In the genomic region with DNA sequence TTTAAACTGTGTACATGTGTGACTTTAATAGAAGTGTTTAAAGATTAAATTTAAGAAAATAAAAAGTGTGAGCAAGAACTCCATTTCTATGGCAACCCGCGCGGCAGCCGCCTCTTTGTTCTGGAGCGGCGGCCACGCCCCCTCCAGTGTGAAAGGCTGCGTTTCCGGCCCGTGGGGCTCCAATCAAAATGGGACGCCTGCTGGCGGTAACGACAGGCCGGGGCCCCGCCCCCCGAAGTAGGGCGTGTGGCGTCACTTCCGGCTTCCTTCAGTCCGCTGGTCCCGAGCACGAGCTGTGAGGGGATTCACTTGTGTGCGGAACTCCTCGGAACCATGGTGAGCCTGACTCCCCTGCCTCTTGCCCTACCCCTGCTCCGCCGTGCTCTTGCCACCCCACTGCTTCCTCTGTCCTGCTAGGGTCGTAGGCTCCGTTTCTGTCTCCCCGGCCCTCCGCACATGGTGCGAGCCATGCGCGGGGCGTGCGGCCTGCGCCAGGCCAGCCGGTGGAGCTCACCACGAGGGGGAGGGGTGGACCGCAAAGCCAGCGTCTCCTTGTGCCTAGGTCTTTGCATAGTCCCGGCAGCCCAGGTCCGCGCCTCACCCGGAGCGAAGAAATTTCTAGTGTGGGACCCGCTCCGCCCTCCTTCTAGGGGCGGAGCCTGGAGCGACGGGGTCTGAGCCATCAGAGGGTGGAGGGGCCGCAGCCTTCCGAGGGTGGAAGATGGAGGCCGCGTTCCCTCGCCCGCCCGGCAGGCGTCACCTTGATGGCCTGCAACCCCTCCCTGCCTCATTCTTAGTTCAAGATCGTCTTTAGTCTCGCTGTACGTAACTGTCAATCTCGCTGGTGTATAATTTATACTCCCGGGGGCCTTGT, we compare ENCODE assay signal across 8 cellular contexts. TPM values are rescaled to one million over a fixed set of nuclear protein-coding genes. Genes with fewer than 3 reads are reported as not detected.
DNase-seq lines count a peak whose midpoint lies in the region; ATAC-seq, FAIRE-seq and TF ChIP-seq lines count a peak whose summit lies in the region.

TSS of gene CCT2 (plus strand) at position 271 of the 874 bp plus-strand sequence. CDS start at position 334, 63 bp downstream.

- peak within 1 kb of the TSS; percentile 54 for H3K4ac ChIP-seq in trophoblast cell (ENCODE audit: low read depth, low read length)

- H3K9ac ChIP-seq in adipocyte (ENCODE audit: low read length) (peak within 1 kb of the TSS; percentile 100), trophoblast cell (ENCODE audit: low read length) (peak within 1 kb of the TSS; percentile 93)

- peaks cover 3% of the 10 kb centered on the region for H3K79me1 ChIP-seq in trophoblast cell (ENCODE audit: low read length)

- H3K27me3 ChIP-seq in adipocyte (replicated peaks; ENCODE audit: control insufficient read depth, insufficient read depth, low read length) = no peaks in the 10 kb centered on the region
- H3K27me3 ChIP-seq in cardiac muscle cell = no peaks in the 10 kb centered on the region
- H3K27me3 ChIP-seq in trophoblast cell (ENCODE audit: insufficient read depth, low read length) = no peaks in the 10 kb centered on the region
- H3K27me3 ChIP-seq in transverse colon = no peaks in the 10 kb centered on the region

- in situ Hi-C loops in transverse colon (cut with MboI; ENCODE audit: low pct_ligation_motif_present in 1 of 4, low pct_unique_long_range_greater_than_20kb in 1 of 4, low sequenced_read_pairs in 3 of 4) = no loop called here

- H4K12ac ChIP-seq in trophoblast cell (ENCODE audit: low read depth, low read length) = peak within 1 kb of the TSS; percentile 87

- H2AK5ac ChIP-seq in trophoblast cell (ENCODE audit: low read length) = peak within 1 kb of the TSS; percentile 42

- peak; percentile 49 for TF ChIP-seq CTCF in cardiac muscle cell (IDR thresholded peaks at IDR 0.05; ENCODE audit: low read depth, low read length)
- peak; percentile 30 to 50 (median 39) for TF ChIP-seq CTCF in transverse colon (IDR thresholded peaks at IDR 0.05)

- peaks cover 38% of the 10 kb centered on the region for H3K36me3 ChIP-seq in adipocyte (ENCODE audit: control insufficient read depth, insufficient read depth, low read length, severe bottlenecking)
- peaks cover 38% of the 10 kb centered on the region for H3K36me3 ChIP-seq in cardiac muscle cell
- H3K36me3 ChIP-seq in trophoblast cell (ENCODE audit: control insufficient read depth in 1 of 2, insufficient read depth in 2 of 2, low read length in 2 of 2) = peaks cover 11 to 20% of the 10 kb centered on the region in 2 experiments
- H3K36me3 ChIP-seq in transverse colon = peaks cover 0 to 29% (median 13%) of the 10 kb centered on the region in 4 donors

- peak within 1 kb of the TSS; percentile 93 for H4K8ac ChIP-seq in trophoblast cell (ENCODE audit: low read depth, low read length)

- peak; percentile 98 for TF ChIP-seq POLR2A in GM12891 (IDR thresholded peaks at IDR 0.05; ENCODE audit: low read depth, low read length)
- peak; percentile 81 for TF ChIP-seq POLR2A in transverse colon (IDR thresholded peaks at IDR 0.05)

- H4K91ac ChIP-seq in trophoblast cell (ENCODE audit: low read depth, low read length) = peak within 1 kb of the TSS; percentile 80

- peak within 1 kb of the TSS; percentile 82 for H2BK5ac ChIP-seq in trophoblast cell (ENCODE audit: low read depth, low read length, poor library complexity)

- H2BK120ac ChIP-seq in trophoblast cell (ENCODE audit: insufficient read depth, low read length, poor library complexity) = peak within 1 kb of the TSS; percentile 54

- H3K27ac ChIP-seq in cardiac muscle cell (peak within 1 kb of the TSS; percentile 96), trophoblast cell (ENCODE audit: low read depth, low read length) (peak within 1 kb of the TSS; percentile 59), transverse colon (peak within 1 kb of the TSS; percentile 90 to 98 (median 92))

- no CpG with 5 or more reads among the region's 63 CpGs for WGBS in trophoblast cell (ENCODE audit: extremely low coverage, insufficient coverage, insufficient read length)
- 0 to 1% methylated on average over 1 to 56 of the region's 63 CpGs for WGBS in transverse colon (ENCODE audit: low coverage in 1 of 2), 2 donors

- H3K4me2 ChIP-seq in trophoblast cell (ENCODE audit: low read length) = peak within 1 kb of the TSS; percentile 91

- H2BK12ac ChIP-seq in trophoblast cell (ENCODE audit: low read length) = peak within 1 kb of the TSS; percentile 1

- no peaks in the 10 kb centered on the region for H3K9me3 ChIP-seq in adipocyte (ENCODE audit: control insufficient read depth, low read length)
- no peaks in the 10 kb centered on the region for H3K9me3 ChIP-seq in cardiac muscle cell (ENCODE audit: low read depth)
- peaks cover 3% of the 10 kb centered on the region for H3K9me3 ChIP-seq in trophoblast cell (ENCODE audit: insufficient read depth, low read depth, low read length)
- no peaks in the 10 kb centered on the region for H3K9me3 ChIP-seq in transverse colon

- H3K4me1 ChIP-seq in adipocyte (ENCODE audit: control insufficient read depth, insufficient read depth, low read length) = peaks cover 7% of the 10 kb centered on the region
- no peaks in the 10 kb centered on the region for H3K4me1 ChIP-seq in cardiac muscle cell (ENCODE audit: low read depth)
- H3K4me1 ChIP-seq in trophoblast cell (ENCODE audit: control insufficient read depth in 1 of 2, insufficient read depth in 2 of 2, low read length in 2 of 2) = peaks cover 0 to 6% of the 10 kb centered on the region in 2 experiments
- peaks cover 0 to 16% (median 10%) of the 10 kb centered on the region in 4 donors for H3K4me1 ChIP-seq in transverse colon

- H3K79me2 ChIP-seq in trophoblast cell (ENCODE audit: control insufficient read depth, insufficient read depth, low read length, poor library complexity) = peaks cover 7% of the 10 kb centered on the region

- FAIRE-seq in GM12891 (lab: Jason Lieb, UNC) = peak; percentile 97

- H3K4me3 ChIP-seq in adipocyte (ENCODE audit: low read length) = peak within 1 kb of the TSS; percentile 100
- H3K4me3 ChIP-seq in cardiac muscle cell = peak within 1 kb of the TSS; percentile 79
- peak within 1 kb of the TSS; percentile 95 for H3K4me3 ChIP-seq in trophoblast cell (ENCODE audit: low read depth, low read length)
- H3K4me3 ChIP-seq in transverse colon = peak within 1 kb of the TSS; percentile 79 to 93 (median 91)

- TF ChIP-seq EP300 in transverse colon (IDR thresholded peaks at IDR 0.05; ENCODE audit: low read depth) = no peak

- DNase-seq in GM12891 (ENCODE audit: insufficient read length, low spot score) (peak; percentile 82), NCI-H1436 (lab: John Stamatoyannopoulos, UW) (peak; percentile 96), T follicular helper cell (ENCODE audit: low read depth) (peak; percentile 95), adipocyte (ENCODE audit: low read depth) (peak; percentile 99), cardiac muscle cell (ENCODE audit: low read depth in 1 of 2, low spot score in 1 of 2) (peak; percentile 97 to 99), trophoblast cell (peak; percentile 98 to 99), transverse colon (peak; percentile 98)

- H3K18ac ChIP-seq in trophoblast cell (ENCODE audit: low read length) = peak within 1 kb of the TSS; percentile 90

- intact Hi-C loops in transverse colon (cut with DNase I; ENCODE audit: low total_unique reads) = loop anchor here (10.0 kb wide), 1 partner anchor 231 kb away; the partner anchor contains the start of gene YEATS4

- no peak within 1 kb of the TSS for H3K23ac ChIP-seq in trophoblast cell (ENCODE audit: low read length)

- peak within 1 kb of the TSS; percentile 81 for H3K14ac ChIP-seq in trophoblast cell (ENCODE audit: low read length)

- peak within 1 kb of the TSS; percentile 75 for H2AFZ ChIP-seq in trophoblast cell (ENCODE audit: insufficient read depth, low read length, poor library complexity)

- ATAC-seq in HG02840 (IDR thresholded peaks at IDR 0.05; ENCODE audit: low FRiP score, unreplicated experiment) = peak; percentile 98

TF ChIP-seq in GM12891, 5 proteins besides CTCF, POLR2A, EP300 and RAD21:
- TF ChIP-seq POU2F2 (IDR thresholded peaks at IDR 0.05; ENCODE audit: low read depth, low read length) (peak; percentile 83), SPI1 (IDR thresholded peaks at IDR 0.05; ENCODE audit: low read depth, low read length) (no peak), PAX5 (IDR thresholded peaks at IDR 0.05; ENCODE audit: insufficient read depth, low read length, severe bottlenecking) (no peak), POLR2AphosphoS5 (IDR thresholded peaks at IDR 0.05; ENCODE audit: low read depth, low read length) (peak; percentile 98), TAF1 (IDR thresholded peaks at IDR 0.05; ENCODE audit: low read depth, low read length) (peak; percentile 97)

RNA-seq across cellular contexts. Expression of gene CCT2, which starts in this region (rescaled TPM):
- 193 TPM for polyA plus RNA-seq in GM12891 (2012; ENCODE audit: low read depth, missing spikeins)
- total RNA-seq in cardiac muscle cell = 227 and 237 TPM in 2 replicates
- polyA plus RNA-seq in cardiac muscle cell = 307 and 340 TPM in 2 replicates
- polyA plus RNA-seq in trophoblast cell (2013) = 301 and 316 TPM in 2 replicates
- total RNA-seq in transverse colon = 10 to 100 TPM; 25.4 to 92.7 (median 46.9) TPM

Comparison
In these comparisons a context has a peak if more than half of its experiments do, and no peak if none do; other contexts are left out.
1. Peak in every context shown above with its lines: DNase-seq, ATAC-seq, H3K4me3 ChIP-seq and H3K27ac ChIP-seq.